ENCODE assay signal across 24 cellular contexts in the genomic region with DNA sequence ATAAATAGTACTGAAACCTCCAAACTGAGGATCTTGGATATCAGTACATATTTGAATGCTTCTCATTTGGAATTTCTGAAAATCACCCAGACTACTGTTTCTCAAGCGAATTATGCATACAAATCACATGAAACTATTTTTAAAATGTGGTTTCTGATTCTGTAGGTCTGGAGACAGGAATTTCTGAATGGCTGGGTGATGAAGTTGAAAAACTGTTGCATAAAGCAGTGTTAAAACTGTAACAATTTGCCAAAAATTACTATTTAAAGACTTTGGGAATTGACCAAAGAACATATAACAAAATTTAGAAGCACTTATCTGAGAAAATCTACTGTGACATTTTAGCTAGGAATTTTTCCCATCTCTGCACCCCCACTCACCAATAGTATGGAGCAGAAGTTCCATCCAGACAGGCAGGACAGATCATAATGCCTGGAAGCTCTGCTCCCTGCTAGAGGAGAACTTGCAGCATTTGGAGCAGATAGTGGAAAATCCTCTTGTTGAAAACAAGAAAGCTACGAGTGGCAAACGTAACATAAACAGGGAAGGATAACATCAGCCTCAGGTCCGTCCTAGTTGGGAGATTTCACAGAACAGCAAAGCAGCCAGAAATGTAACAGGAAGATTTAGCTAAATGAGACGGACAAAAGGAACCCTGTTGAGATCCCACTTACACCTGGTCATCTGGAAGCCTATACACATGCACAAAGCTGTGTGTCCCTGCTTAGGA.
DNase-seq lines count a peak whose midpoint lies in the region; ATAC-seq, FAIRE-seq and TF ChIP-seq lines count a peak whose summit lies in the region.
"Had no signal": no experiment of that assay in that cellular context is flagged by ENCODE, and none has a peak within 500 bp of the region (broad histone marks: within the 10 kb centered on the region; RNA-seq: fewer than 3 reads in every experiment).

No MANE protein-coding gene starts in this region.

- no peak overlapping the region for H3K27ac Mint-ChIP-seq in astrocyte (ENCODE audit: unreplicated experiment)

- H3K79me2 ChIP-seq in DND-41 (ENCODE audit: insufficient read depth, low read length) (no peaks in the 10 kb centered on the region), astrocyte (ENCODE audit: insufficient read depth, low read length) (no peaks in the 10 kb centered on the region), smooth muscle cell (ENCODE audit: low read depth) (no peaks in the 10 kb centered on the region)

- H4K91ac ChIP-seq in mesenchymal stem cell (ENCODE audit: low read length) = no peak overlapping the region

- 46% methylated on average over 4 of the region's 5 CpGs for WGBS in mesenchymal stem cell
- 37% methylated on average over 5 of the region's 5 CpGs for WGBS in smooth muscle cell (ENCODE audit: low lambda C conversion rate)

- no peaks in the 10 kb centered on the region for H3K36me3 Mint-ChIP-seq in astrocyte (ENCODE audit: low read depth, unreplicated experiment)

- H3K27me3 ChIP-seq in DND-41 (ENCODE audit: insufficient read depth, low read length, poor library complexity) = no peaks in the 10 kb centered on the region
- no peaks in the 10 kb centered on the region for H3K27me3 ChIP-seq in astrocyte (ENCODE audit: insufficient read depth, low read length)
- H3K27me3 ChIP-seq in mesenchymal stem cell (ENCODE audit: control insufficient read depth in 1 of 2, insufficient read depth in 1 of 2, low read length in 2 of 2) = no peaks in the 10 kb centered on the region
- H3K27me3 ChIP-seq in smooth muscle cell (ENCODE audit: low read depth) = peaks cover 2% of the 10 kb centered on the region
- no peaks in the 10 kb centered on the region for H3K27me3 ChIP-seq in effector memory CD4-positive, alpha-beta T cell (replicated peaks; ENCODE audit: control insufficient read depth, insufficient read depth, low read length, poor library complexity, severe bottlenecking)
- H3K27me3 ChIP-seq: BE2C had no signal

- H4K20me1 ChIP-seq in DND-41 (ENCODE audit: insufficient read depth, low read length) (no peaks in the 10 kb centered on the region), astrocyte (ENCODE audit: insufficient read depth, low read length) (no peaks in the 10 kb centered on the region), smooth muscle cell (ENCODE audit: low read depth) (no peaks in the 10 kb centered on the region)

- H4K8ac ChIP-seq in mesenchymal stem cell (ENCODE audit: low read length) = no peak overlapping the region

- no peaks in the 10 kb centered on the region for H3K79me1 ChIP-seq in mesenchymal stem cell (replicated peaks; ENCODE audit: low read length, poor library complexity, severe bottlenecking)

- H3K4me3 ChIP-seq in DND-41 (ENCODE audit: low read depth in 1 of 2, low read length in 2 of 2) = no peak overlapping the region
- no peak overlapping the region for H3K4me3 ChIP-seq in astrocyte (ENCODE audit: insufficient read depth, low read depth, low read length)
- H3K4me3 ChIP-seq in mesenchymal stem cell (ENCODE audit: insufficient read depth in 1 of 2, low read depth in 1 of 2, low read length in 2 of 2) = no peak overlapping the region
- H3K4me3 ChIP-seq in smooth muscle cell = no peak overlapping the region
- no peak overlapping the region for H3K4me3 ChIP-seq in effector memory CD4-positive, alpha-beta T cell (ENCODE audit: insufficient read depth, low read depth, low read length, poor library complexity, severe bottlenecking)
- H3K4me3 ChIP-seq: PC-9, SK-N-MC had no signal

- DNase-seq in DND-41 (no peak), astrocyte (ENCODE audit: low read depth) (peak; percentile 44), mesenchymal stem cell (peak; percentile 31), smooth muscle cell (lab: John Stamatoyannopoulos, UW; ENCODE audit: unreplicated experiment) (no peak), cortex of kidney (lab: John Stamatoyannopoulos, UW) (no peak), SKM-1 (lab: John Stamatoyannopoulos, UW; ENCODE audit: unreplicated experiment) (no peak)
- DNase-seq in effector memory CD4-positive, alpha-beta T cell = no peak
- DNase-seq: BE2C, DMS53, HCEC 1CT, IMR-90, NCI-H1436, NCI-H2029 treated with DMSO at 0.1 percent for 48 hours, NCI-H226, NCI-H510A treated with DMSO at 0.1 percent for 48 hours, NCI-H748 treated with DMSO at 0.1 percent for 48 hours, PC-9, RPMI8226, SHP77 treated with DMSO at 0.1 percent for 48 hours had no signal

- no peak overlapping the region for H2BK15ac ChIP-seq in mesenchymal stem cell (ENCODE audit: low read depth, poor library complexity, severe bottlenecking)

- H3K4me1 ChIP-seq in DND-41 (ENCODE audit: insufficient read depth, low read length) (peaks cover 8% of the 10 kb centered on the region), astrocyte (ENCODE audit: insufficient read depth, low read length) (no peaks in the 10 kb centered on the region), mesenchymal stem cell (ENCODE audit: control insufficient read depth, insufficient read depth, low read depth, low read length) (no peaks in the 10 kb centered on the region), smooth muscle cell (ENCODE audit: low read depth) (no peaks in the 10 kb centered on the region)
- no peaks in the 10 kb centered on the region for H3K4me1 ChIP-seq in effector memory CD4-positive, alpha-beta T cell (ENCODE audit: control insufficient read depth, insufficient read depth, low read length, poor library complexity, severe bottlenecking)
- H3K4me1 ChIP-seq: BE2C had no signal

- no peak overlapping the region for H3K4ac ChIP-seq in mesenchymal stem cell (ENCODE audit: low read depth in 1 of 2, low read length in 2 of 2)

- no peaks in the 10 kb centered on the region for H3K9me3 Mint-ChIP-seq in astrocyte (ENCODE audit: unreplicated experiment)

- H3K23ac ChIP-seq in mesenchymal stem cell (ENCODE audit: low read length in 2 of 2) = no peak overlapping the region

- TF ChIP-seq CTCF in DND-41 (IDR thresholded peaks at IDR 0.05; ENCODE audit: borderline replicate concordance, extremely low read depth, low read length, poor library complexity, severe bottlenecking) (no peak), astrocyte (IDR thresholded peaks at IDR 0.05; ENCODE audit: insufficient read depth, low read depth, low read length) (no peak), smooth muscle cell (IDR thresholded peaks at IDR 0.05; ENCODE audit: borderline replicate concordance, insufficient read depth, poor library complexity, severe bottlenecking) (no peak)

- H2AFZ ChIP-seq in DND-41 (ENCODE audit: low read depth, low read length) (peak overlapping the region; percentile 51; the same call in 1 of the 2 replicates), astrocyte (ENCODE audit: low read depth, low read length) (no peak overlapping the region), mesenchymal stem cell (ENCODE audit: low read depth, low read length) (no peak overlapping the region), smooth muscle cell (ENCODE audit: low read depth) (no peak overlapping the region)
- H2AFZ ChIP-seq: PC-9 had no signal

- H3K18ac ChIP-seq in mesenchymal stem cell (ENCODE audit: low read depth in 1 of 2, low read length in 2 of 2) = no peak overlapping the region

- H3K4me3 Mint-ChIP-seq in astrocyte (ENCODE audit: unreplicated experiment) = no peak overlapping the region

- H3K4me1 Mint-ChIP-seq in astrocyte (ENCODE audit: low read depth, unreplicated experiment) = peaks cover 7% of the 10 kb centered on the region

- H3F3A ChIP-seq in smooth muscle cell (ENCODE audit: low read depth) = no peaks in the 10 kb centered on the region

- no peak overlapping the region for H3K4me2 ChIP-seq in DND-41 (ENCODE audit: insufficient read depth, low read length)
- H3K4me2 ChIP-seq in astrocyte (ENCODE audit: low read length) = no peak overlapping the region
- no peak overlapping the region for H3K4me2 ChIP-seq in mesenchymal stem cell (ENCODE audit: low read length, poor library complexity, severe bottlenecking)
- H3K4me2 ChIP-seq in smooth muscle cell = peak overlapping the region; percentile 36
- H3K4me2 ChIP-seq: KMS-11, PC-9 had no signal

- H3K14ac ChIP-seq in mesenchymal stem cell (ENCODE audit: low read length in 2 of 2) = peak overlapping the region in 1 of 2 experiments; percentile 23

- H2BK5ac ChIP-seq in mesenchymal stem cell (ENCODE audit: low read depth, low read length, poor library complexity, severe bottlenecking) = no peak overlapping the region

- ATAC-seq in DND-41 (ENCODE audit: insufficient read depth, low read depth) (no peak), HG03025 (IDR thresholded peaks at IDR 0.05; ENCODE audit: low FRiP score, unreplicated experiment) (no peak)

- no peak overlapping the region for H2BK120ac ChIP-seq in mesenchymal stem cell (ENCODE audit: low read depth, low read length)

- H3K27ac ChIP-seq in DND-41 (ENCODE audit: low read length) (no peak overlapping the region), astrocyte (ENCODE audit: low read depth, low read length) (no peak overlapping the region), mesenchymal stem cell (ENCODE audit: low read length, poor library complexity, severe bottlenecking) (no peak overlapping the region), smooth muscle cell (ENCODE audit: low read depth) (peak overlapping the region; percentile 16)
- H3K27ac ChIP-seq in effector memory CD4-positive, alpha-beta T cell (ENCODE audit: insufficient read depth, low read length, poor library complexity, severe bottlenecking) = no peak overlapping the region
- H3K27ac ChIP-seq: KMS-11, PC-9, SK-N-MC had no signal

- H3K9me3 ChIP-seq in DND-41 (ENCODE audit: insufficient read depth, low read length, severe bottlenecking) (no peaks in the 10 kb centered on the region), astrocyte (ENCODE audit: insufficient read depth, low read depth, low read length) (no peaks in the 10 kb centered on the region), mesenchymal stem cell (ENCODE audit: control insufficient read depth, low read length) (no peaks in the 10 kb centered on the region), smooth muscle cell (replicated peaks; ENCODE audit: low read depth) (no peaks in the 10 kb centered on the region)
- no peaks in the 10 kb centered on the region for H3K9me3 ChIP-seq in effector memory CD4-positive, alpha-beta T cell (ENCODE audit: control insufficient read depth, low read length)
- H3K9me3 ChIP-seq: BE2C had no signal

- H2BK12ac ChIP-seq in mesenchymal stem cell (ENCODE audit: low read length in 2 of 2) = peak overlapping the region in 1 of 2 experiments; percentile 57

- H2AK5ac ChIP-seq in mesenchymal stem cell (ENCODE audit: low read length, severe bottlenecking) = no peak overlapping the region

- H3K9ac ChIP-seq in DND-41 (ENCODE audit: low read depth, low read length) = no peak overlapping the region
- no peak overlapping the region for H3K9ac ChIP-seq in astrocyte (ENCODE audit: low read length)
- H3K9ac ChIP-seq in mesenchymal stem cell (ENCODE audit: low read length) = no peak overlapping the region
- H3K9ac ChIP-seq in smooth muscle cell (ENCODE audit: low read depth) = no peak overlapping the region
- H3K9ac ChIP-seq: KMS-11 had no signal

- FAIRE-seq in astrocyte (lab: Jason Lieb, UNC) = peak; percentile 37
- FAIRE-seq: A204.1, D721Med had no signal

- peaks cover 2% of the 10 kb centered on the region for H3K27me3 Mint-ChIP-seq in astrocyte (ENCODE audit: low read depth, unreplicated experiment)

- H3K36me3 ChIP-seq in DND-41 (ENCODE audit: insufficient read depth, low read length) (no peaks in the 10 kb centered on the region), astrocyte (ENCODE audit: insufficient read depth, low read length) (no peaks in the 10 kb centered on the region), mesenchymal stem cell (ENCODE audit: control insufficient read depth in 1 of 2, insufficient read depth in 2 of 2, low read depth in 1 of 2, low read length in 2 of 2) (no peaks in the 10 kb centered on the region), smooth muscle cell (ENCODE audit: low read depth) (no peaks in the 10 kb centered on the region)
- no peaks in the 10 kb centered on the region for H3K36me3 ChIP-seq in effector memory CD4-positive, alpha-beta T cell (ENCODE audit: control insufficient read depth, insufficient read depth, low read length)
- H3K36me3 ChIP-seq: BE2C had no signal

Comparison
In these comparisons a context has a peak if more than half of its experiments do, and no peak if none do; other contexts are left out.
1. DNase-seq: peak in astrocyte (single experiment) and mesenchymal stem cell (single experiment); none in DND-41 (single experiment), smooth muscle cell (single experiment), effector memory CD4-positive, alpha-beta T cell (0 of 3), cortex of kidney (single experiment) and SKM-1 (single experiment).